22 cellular contexts compared by ENCODE assay signal in genomic region chr2:173010233-173010632, GRCh38.
DNase-seq lines count a peak whose midpoint lies in the region; ATAC-seq, FAIRE-seq and TF ChIP-seq lines count a peak whose summit lies in the region.
"Had no signal": no experiment of that assay in that cellular context is flagged by ENCODE, and none has a peak within 500 bp of the region (broad histone marks: within the 10 kb centered on the region; RNA-seq: fewer than 3 reads in every experiment).

No MANE protein-coding gene starts in this region.

- no peak overlapping the region for H3K4me2 ChIP-seq in A549
- H3K4me2 ChIP-seq: BLaER1 treated with 17β-estradiol and CSF1 and Interleukin-3, amounts not matched to agents 10 nM and 100 nM had no signal

- no peak for TF ChIP-seq POLR2A in A549 (IDR thresholded peaks at IDR 0.05; ENCODE audit: low read length)

- ATAC-seq in A549 = no peak

- no peak for FAIRE-seq in A549 (lab: Jason Lieb, UNC)
- FAIRE-seq in D721Med (lab: Jason Lieb, UNC) = peak; percentile 44
- FAIRE-seq: A204.1, G401.6, GM12891, GM19239 had no signal

- no peak overlapping the region for H3K27ac Mint-ChIP-seq in CD14-positive monocyte
- H3K27ac Mint-ChIP-seq: B cell; CD4-positive, alpha-beta memory T cell; CD4-positive, CD25-positive, alpha-beta regulatory T cell; CD8-positive, alpha-beta memory T cell had no signal

- peaks cover 0 to 8% (median 1%) of the 10 kb centered on the region in 3 donors for H3K27me3 Mint-ChIP-seq in CD14-positive monocyte (ENCODE audit: low read depth in 3 of 3)

- WGBS in A549 (ENCODE audit: missing lambda C conversion rate) = 60% methylated on average over 1 of the region's 1 CpG

- peaks cover 17% of the 10 kb centered on the region for H3K4me1 Mint-ChIP-seq in CD14-positive monocyte
- H3K4me1 Mint-ChIP-seq: B cell; CD4-positive, alpha-beta memory T cell; CD4-positive, CD25-positive, alpha-beta regulatory T cell; CD8-positive, alpha-beta memory T cell had no signal

- CTCF ChIA-PET in A549 (lab: Yijun Ruan, JAX) = interaction anchor here (1.6 to 2.8 kb wide), 2 partner anchors 17 to 19 kb away, joined by 3 to 14 read pairs; no protein-coding TSS in a partner anchor

- no peak for TF ChIP-seq CTCF in A549 (IDR thresholded peaks at IDR 0.05)
- no peak for TF ChIP-seq CTCF in D721Med (IDR thresholded peaks at IDR 0.05; ENCODE audit: insufficient read depth, missing control alignments)
- no peak for TF ChIP-seq CTCF in CD14-positive monocyte (IDR thresholded peaks at IDR 0.05)

- no peaks in the 10 kb centered on the region for H3K9me3 ChIP-seq in A549
- H3K9me3 ChIP-seq: BLaER1 treated with 17β-estradiol and CSF1 and Interleukin-3, amounts not matched to agents 10 nM and 100 nM had no signal

- no peaks in the 10 kb centered on the region for H3K36me3 Mint-ChIP-seq in CD14-positive monocyte
- H3K36me3 Mint-ChIP-seq: CD4-positive, alpha-beta memory T cell; CD4-positive, CD25-positive, alpha-beta regulatory T cell; CD8-positive, alpha-beta memory T cell had no signal

- TF ChIP-seq EP300 in A549 (IDR thresholded peaks at IDR 0.05) = no peak

- H3K4me1 ChIP-seq in A549 = no peaks in the 10 kb centered on the region; the same call in 2 of the 3 replicates
- H3K4me1 ChIP-seq: BLaER1 treated with 17β-estradiol and CSF1 and Interleukin-3, amounts not matched to agents 10 nM and 100 nM had no signal

- POLR2A ChIA-PET in A549 (lab: Yijun Ruan, JAX) = no interaction called here

- no peak for DNase-seq in A549 (ENCODE audit: low read depth in 1 of 2, low spot score in 1 of 2)
- no peak for DNase-seq in D721Med (ENCODE audit: insufficient read length, low spot score)
- peak; percentile 34 for DNase-seq in NCI-H82 treated with DMSO at 0.1 percent for 48 hours (lab: John Stamatoyannopoulos, UW; ENCODE audit: unreplicated experiment)
- DNase-seq in caudate nucleus (lab: John Stamatoyannopoulos, UW) = peak in 3 of 61 donors; percentile 23 to 66 (median 46)
- no peak for DNase-seq in stimulated activated CD8-positive, alpha-beta memory T cell treated with anti-CD3 and anti-CD28 coated beads, Interleukin-4, amount 100 ng/mL, for 48 hours
- no peak for DNase-seq in CD14-positive monocyte (ENCODE audit: low spot score)
- no peak for DNase-seq in activated T-cell treated with anti-CD3 and anti-CD28 coated beads, Interleukin-2, amount 50 U/mL, for 48 hours
- DNase-seq: 8988T; AML-193; CD4-positive, alpha-beta memory T cell; CD4-positive, CD25-positive, alpha-beta regulatory T cell; CD8-positive, alpha-beta memory T cell; COR-L47; DMS79 treated with DMSO at 0.1 percent for 48 hours; GF-D8 had no signal

- peaks cover 0 to 8% (median 0%) of the 10 kb centered on the region in 7 donors for H3K9me3 Mint-ChIP-seq in CD14-positive monocyte
- H3K9me3 Mint-ChIP-seq: CD4-positive, alpha-beta memory T cell; CD8-positive, alpha-beta memory T cell had no signal

- no peak for TF ChIP-seq RAD21 in A549 (conservative IDR thresholded peaks at IDR 0.05 in 1 of 2, IDR thresholded peaks at IDR 0.05 in 1 of 2)

- H3K27ac ChIP-seq in A549 (no peak overlapping the region), caudate nucleus (ENCODE audit: low read depth, low read length) (peak overlapping the region; percentile 61)
- H3K27ac ChIP-seq: BLaER1 treated with 17β-estradiol and CSF1 and Interleukin-3, amounts not matched to agents 10 nM and 100 nM; C4-2B had no signal

- H3K4me3 Mint-ChIP-seq in CD14-positive monocyte = no peak overlapping the region
- H3K4me3 Mint-ChIP-seq: B cell; CD4-positive, alpha-beta memory T cell; CD4-positive, CD25-positive, alpha-beta regulatory T cell; CD8-positive, alpha-beta memory T cell had no signal

- intact Hi-C loops in CD14-positive monocyte (cut with micrococcal nuclease) = no loop called here

- H3K4me3 ChIP-seq in A549 = no peak overlapping the region
- H3K4me3 ChIP-seq: BLaER1 treated with 17β-estradiol and CSF1 and Interleukin-3, amounts not matched to agents 10 nM and 100 nM had no signal

TF ChIP-seq in A549, 52 proteins besides CTCF, POLR2A, EP300 and RAD21:
- TF ChIP-seq HEYL (CRISPR knock-in tag; IDR thresholded peaks at IDR 0.05) = no peak
- TF ChIP-seq FOSL2 (IDR thresholded peaks at IDR 0.05) = no peak
- peak; percentile 34 for TF ChIP-seq FOSL2 (CRISPR knock-in tag; IDR thresholded peaks at IDR 0.05)
TF ChIP-seq in A549: peak in this region for 1.
